21 cellular contexts compared by ENCODE assay signal in the genomic region with DNA sequence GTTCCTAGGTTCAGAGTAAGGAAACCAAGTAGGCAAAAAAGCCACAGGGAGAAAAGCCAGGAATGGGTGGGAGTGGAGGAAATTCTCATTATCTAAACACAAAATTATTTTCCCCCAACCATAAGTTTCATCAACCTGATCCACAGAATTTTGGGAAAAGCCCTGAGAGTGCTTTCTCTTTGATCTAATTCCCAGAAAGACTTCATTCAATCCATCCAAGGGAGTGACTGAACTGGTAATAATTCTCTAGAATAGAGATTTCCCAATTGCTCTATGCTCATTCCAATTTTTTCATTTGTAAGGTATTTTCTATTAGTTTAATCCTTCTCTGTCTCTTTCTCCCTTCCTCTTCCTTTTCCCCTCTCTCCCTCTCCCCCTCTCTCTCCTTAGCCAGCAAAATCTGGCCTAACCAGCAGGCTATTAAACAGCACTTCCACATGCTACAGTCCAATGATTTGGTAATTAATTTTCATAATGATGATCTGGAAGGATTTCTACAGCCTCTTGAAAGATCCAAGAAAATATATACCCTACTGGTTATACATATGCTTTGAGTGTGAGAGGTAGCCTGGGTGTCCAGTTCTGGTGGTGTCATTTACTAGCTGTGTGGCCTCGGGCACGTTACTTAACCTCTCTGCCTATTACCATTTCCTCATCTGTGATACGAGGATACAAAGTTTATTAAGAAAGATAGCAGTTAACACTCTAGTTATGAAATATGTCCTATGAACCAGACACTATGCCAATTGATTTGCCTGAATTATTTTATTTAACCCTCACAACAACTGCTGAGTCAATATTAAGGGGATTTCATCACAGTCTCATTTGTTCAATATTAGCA.
DNase-seq lines count a peak whose midpoint lies in the region; ATAC-seq and TF ChIP-seq lines count a peak whose summit lies in the region.
"Had no signal": no experiment of that assay in that cellular context is flagged by ENCODE, and none has a peak within 500 bp of the region (broad histone marks: within the 10 kb centered on the region; RNA-seq: fewer than 3 reads in every experiment).

No MANE protein-coding gene starts in this region.

- H3K9me2 ChIP-seq in DOHH2 (replicated peaks; ENCODE audit: control insufficient read depth, low read length) (no peaks in the 10 kb centered on the region), Karpas-422 (replicated peaks; ENCODE audit: insufficient read depth, low read length) (no peaks in the 10 kb centered on the region)

- TF ChIP-seq CTCF in DOHH2 (IDR thresholded peaks at IDR 0.05; ENCODE audit: low read depth, low read length, poor library complexity, severe bottlenecking) (no peak), nephron progenitor cell (IDR thresholded peaks at IDR 0.05) (no peak)

- H4K20me1 ChIP-seq in DOHH2 (ENCODE audit: control insufficient read depth, insufficient read depth, low read depth, low read length), result no peaks in the 10 kb centered on the region
- no peaks in the 10 kb centered on the region for H4K20me1 ChIP-seq in Karpas-422 (ENCODE audit: insufficient read depth, low read depth, low read length)

- peaks cover 25% of the 10 kb centered on the region for H3K4me1 ChIP-seq in DOHH2 (ENCODE audit: control insufficient read depth, low read length)
- H3K4me1 ChIP-seq in Karpas-422 (ENCODE audit: low read length), result no peaks in the 10 kb centered on the region
- H3K4me1 ChIP-seq: colonic mucosa had no signal

- H3K36me3 Mint-ChIP-seq in nephron progenitor cell (ENCODE audit: low read depth), result peaks cover 4% of the 10 kb centered on the region
- H3K36me3 Mint-ChIP-seq: activated naive CD8-positive, alpha-beta T cell treated with anti-CD3 and anti-CD28 coated beads, Interleukin-2, amount 10 ng/mL, durations not matched to agents 7 days and 5 days had no signal

- DNase-seq in NCI-H524 treated with DMSO at 0.1 percent for 48 hours (lab: John Stamatoyannopoulos, UW) (peak; percentile 72), cerebellum (ENCODE audit: low spot score) (peak; percentile 69), nephron progenitor cell (no peak), Karpas-422 (no peak), SW480 (ENCODE audit: low spot score) (no peak)
- DNase-seq: activated CD4-positive, alpha-beta T cell treated with anti-CD3 and anti-CD28 coated beads for 36 hours; activated naive CD8-positive, alpha-beta T cell treated with anti-CD3 and anti-CD28 coated beads, Interleukin-2, amount 10 ng/mL, durations not matched to agents 7 days and 5 days; colonic mucosa; DMS153; immature natural killer cell; NCI-H1436; NCI-H2227 treated with DMSO at 0.1 percent for 48 hours; stimulated activated CD4-positive, alpha-beta T cell treated with anti-CD3 and anti-CD28 coated beads, Interleukin-15, amount 100 ng/mL, for 24 hours had no signal

- H3K4me2 ChIP-seq in DOHH2 (ENCODE audit: low read length) (peak overlapping the region; percentile 39), Karpas-422 (ENCODE audit: low read depth, low read length, poor library complexity, severe bottlenecking) (no peak overlapping the region)

- H3K79me2 ChIP-seq in DOHH2 (ENCODE audit: control insufficient read depth, low read length), result no peaks in the 10 kb centered on the region
- no peaks in the 10 kb centered on the region for H3K79me2 ChIP-seq in Karpas-422 (ENCODE audit: low read length)

- H3K36me3 ChIP-seq in DOHH2 (ENCODE audit: control insufficient read depth, low read length) (no peaks in the 10 kb centered on the region), Karpas-422 (ENCODE audit: insufficient read depth, low read length) (no peaks in the 10 kb centered on the region)
- H3K36me3 ChIP-seq: colonic mucosa, heart right ventricle had no signal

- H3K4me3 ChIP-seq in DOHH2 (ENCODE audit: low read length) (no peak overlapping the region), Karpas-422 (ENCODE audit: low read length) (no peak overlapping the region)
- H3K4me3 ChIP-seq: colonic mucosa, GM12878, heart right ventricle, lung had no signal

- peak overlapping the region; percentile 19; the same call in 1 of the 2 replicates for H3K27ac ChIP-seq in DOHH2 (ENCODE audit: low read depth, low read length)
- no peak overlapping the region for H3K27ac ChIP-seq in Karpas-422 (ENCODE audit: low read length)
- H3K27ac ChIP-seq: C4-2B, colonic mucosa, HL-60 had no signal

- H3K9me3 ChIP-seq in DOHH2 (ENCODE audit: control insufficient read depth, insufficient read depth, low read length) (peaks cover 2% of the 10 kb centered on the region; the same call in 1 of the 2 replicates), Karpas-422 (ENCODE audit: low read length) (no peaks in the 10 kb centered on the region)
- H3K9me3 ChIP-seq: colonic mucosa had no signal

- no peak overlapping the region for H3K9ac ChIP-seq in Karpas-422 (ENCODE audit: low read length)

- peak overlapping the region; percentile 51 for H3K4me3 Mint-ChIP-seq in nephron progenitor cell
- H3K4me3 Mint-ChIP-seq: activated CD4-positive, alpha-beta T cell treated with anti-CD3 and anti-CD28 coated beads for 36 hours; activated naive CD8-positive, alpha-beta T cell treated with anti-CD3 and anti-CD28 coated beads, Interleukin-2, amount 10 ng/mL, durations not matched to agents 7 days and 5 days; immature natural killer cell had no signal

- H3K27ac Mint-ChIP-seq in nephron progenitor cell, result no peak overlapping the region
- H3K27ac Mint-ChIP-seq: activated CD4-positive, alpha-beta T cell treated with anti-CD3 and anti-CD28 coated beads for 36 hours; activated naive CD8-positive, alpha-beta T cell treated with anti-CD3 and anti-CD28 coated beads, Interleukin-2, amount 10 ng/mL, durations not matched to agents 7 days and 5 days had no signal

- H3K27me3 ChIP-seq in DOHH2 (ENCODE audit: control insufficient read depth, low read length), result no peaks in the 10 kb centered on the region
- no peaks in the 10 kb centered on the region for H3K27me3 ChIP-seq in Karpas-422 (ENCODE audit: low read length)
- H3K27me3 ChIP-seq: colonic mucosa, heart right ventricle had no signal

- peaks cover 8% of the 10 kb centered on the region for H3K27me3 Mint-ChIP-seq in nephron progenitor cell (ENCODE audit: low read depth, poor library complexity)

- 0 out of 2 replicates have a peak, but pooled peaks cover 4% of the 10 kb centered on the region for H3F3A ChIP-seq in DOHH2 (ENCODE audit: control insufficient read depth, insufficient read depth)

- no peak overlapping the region for H2AFZ ChIP-seq in Karpas-422 (ENCODE audit: low read length)

- no peak for ATAC-seq in HG03439 (IDR thresholded peaks at IDR 0.05; ENCODE audit: unreplicated experiment)
- no peak for ATAC-seq in GM21528 (IDR thresholded peaks at IDR 0.05; ENCODE audit: low FRiP score, unreplicated experiment)
- ATAC-seq: activated CD4-positive, alpha-beta T cell treated with anti-CD3 and anti-CD28 coated beads for 36 hours; GM12878 had no signal

- H3K9me3 Mint-ChIP-seq in nephron progenitor cell, result peaks cover 27% of the 10 kb centered on the region
- H3K9me3 Mint-ChIP-seq: activated naive CD8-positive, alpha-beta T cell treated with anti-CD3 and anti-CD28 coated beads, Interleukin-2, amount 10 ng/mL, durations not matched to agents 7 days and 5 days had no signal

- H3K4me1 Mint-ChIP-seq in nephron progenitor cell, result peaks cover 39% of the 10 kb centered on the region

Comparison
In these comparisons a context has a peak if more than half of its experiments do, and no peak if none do; other contexts are left out.
1. DNase-seq: peak in NCI-H524 treated with DMSO at 0.1 percent for 48 hours (single experiment) and cerebellum (single experiment); none in nephron progenitor cell (single experiment), Karpas-422 (single experiment) and SW480 (single experiment).